7 cellular contexts compared by ENCODE assay signal in the genomic region with DNA sequence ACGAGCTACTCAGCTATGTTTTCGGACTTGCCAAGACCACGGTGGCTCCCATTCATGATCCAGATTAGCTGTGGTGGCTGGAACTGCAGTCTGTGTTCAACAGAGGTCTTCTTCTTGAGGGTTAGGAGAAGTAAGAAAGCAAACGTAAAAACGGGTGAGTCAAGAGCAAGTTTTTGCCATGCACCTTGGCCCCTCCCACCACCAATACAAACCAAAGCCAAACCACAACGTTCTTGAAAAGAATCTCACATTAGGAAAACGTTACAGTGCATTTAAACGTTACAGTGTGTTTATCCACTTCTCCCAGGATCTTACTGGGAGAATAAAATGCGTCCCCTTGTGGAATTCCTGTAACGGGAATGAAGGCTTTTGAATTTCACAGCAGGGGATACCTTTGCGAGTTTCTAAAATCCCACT. TPM values are rescaled to one million over a fixed set of nuclear protein-coding genes. Genes with fewer than 3 reads are reported as not detected.
A peak's percentile ranks its signal among the peaks of the same experiment; 100 is the strongest.
DNase-seq lines count a peak whose midpoint lies in the region; ATAC-seq, FAIRE-seq and TF ChIP-seq lines count a peak whose summit lies in the region.

No MANE protein-coding gene starts in this region.

- H3K4me1 Mint-ChIP-seq in T-cell = peaks cover 37 to 53% (median 46%) of the 10 kb centered on the region in 3 donors
- H3K4me1 Mint-ChIP-seq in astrocyte (ENCODE audit: low read depth, unreplicated experiment) = peaks cover 5% of the 10 kb centered on the region

- peak overlapping the region; percentile 98 for H3K4me2 ChIP-seq in astrocyte (ENCODE audit: low read length)

- H4K20me1 ChIP-seq in astrocyte (ENCODE audit: insufficient read depth, low read length) = no peaks in the 10 kb centered on the region

- no peak for FAIRE-seq in astrocyte (lab: Jason Lieb, UNC)

- no peaks in the 10 kb centered on the region for H3K27me3 Mint-ChIP-seq in T-cell
- H3K27me3 Mint-ChIP-seq in astrocyte (ENCODE audit: low read depth, unreplicated experiment) = no peaks in the 10 kb centered on the region

- peaks cover 10% of the 10 kb centered on the region; the same call in 1 of the 2 replicates for H3K4me1 ChIP-seq in HEK293 (ENCODE audit: control insufficient read depth, insufficient read depth, low read length)
- H3K4me1 ChIP-seq in astrocyte (ENCODE audit: insufficient read depth, low read length) = peaks cover 7% of the 10 kb centered on the region

- no peaks in the 10 kb centered on the region for H3K9me3 ChIP-seq in HEK293 (ENCODE audit: control insufficient read depth, insufficient read depth, low read depth, low read length)
- no peaks in the 10 kb centered on the region for H3K9me3 ChIP-seq in astrocyte (ENCODE audit: insufficient read depth, low read depth, low read length)

- peak overlapping the region; percentile 77; the same call in 1 of the 2 replicates for H3K27ac ChIP-seq in HEK293 (ENCODE audit: extremely low read depth, low read depth, low read length)
- peak overlapping the region; percentile 90 for H3K27ac ChIP-seq in astrocyte (ENCODE audit: low read depth, low read length)

- POLR2A ChIA-PET in HEK293 (lab: Yijun Ruan, JAX) = interaction anchor here (0.9 to 1.2 kb wide), 5 partner anchors 9 to 462 kb away, joined by 3 to 4 read pairs (median 3); no protein-coding TSS in a partner anchor
- POLR2A ChIA-PET in T-cell (lab: Charles Lee) = interaction anchor here in 1 of 2 donors (0.5 to 1.1 kb wide), 5 partner anchors 21 to 446 kb away, joined by 3 to 7 read pairs (median 4); no protein-coding TSS in a partner anchor

- H3K4me3 ChIP-seq in HEK293 (ENCODE audit: low read depth, low read length) (peak overlapping the region; percentile 100), astrocyte (ENCODE audit: insufficient read depth, low read depth, low read length) (peak overlapping the region; percentile 94)

- DNase-seq in T-cell (peak; percentile 23 to 72 (median 58)), astrocyte (ENCODE audit: low read depth) (peak; percentile 89), islet precursor cell (peak; percentile 61)
- peak; percentile 32 to 49 for DNase-seq in stimulated activated CD4-positive, alpha-beta T cell treated with anti-CD3 and anti-CD28 coated beads, Interleukin-2, amount 100 ng/mL, for 48 hours

- H3K36me3 ChIP-seq in HEK293 (ENCODE audit: control insufficient read depth in 2 of 2, insufficient read depth in 1 of 2, low read length in 2 of 2) = no peaks in the 10 kb centered on the region
- H3K36me3 ChIP-seq in astrocyte (ENCODE audit: insufficient read depth, low read length) = no peaks in the 10 kb centered on the region

- CTCF ChIA-PET in HEK293 (lab: Yijun Ruan, JAX) (interaction anchor here (0.6 to 5.2 kb wide), 9 partner anchors 21 to 460 kb away, joined by 3 to 37 read pairs (median 4); no protein-coding TSS in a partner anchor), T-cell (lab: Charles Lee) (interaction anchor here (0.6 to 5.5 kb wide), 23 partner anchors 10 to 460 kb away, joined by 3 to 78 read pairs (median 3); a partner anchor contains a TSS)

- no peaks in the 10 kb centered on the region for H3K36me3 Mint-ChIP-seq in T-cell
- no peaks in the 10 kb centered on the region for H3K36me3 Mint-ChIP-seq in astrocyte (ENCODE audit: low read depth, unreplicated experiment)

- peak overlapping the region; percentile 96 for H3K9ac ChIP-seq in astrocyte (ENCODE audit: low read length)

- H3K9me3 Mint-ChIP-seq in T-cell = no peaks in the 10 kb centered on the region
- H3K9me3 Mint-ChIP-seq in astrocyte (ENCODE audit: unreplicated experiment) = no peaks in the 10 kb centered on the region

- H3K27ac Mint-ChIP-seq in T-cell (peak overlapping the region; percentile 94 to 95), astrocyte (ENCODE audit: unreplicated experiment) (peak overlapping the region; percentile 94)

- H3K79me2 ChIP-seq in astrocyte (ENCODE audit: insufficient read depth, low read length) = peaks cover 11% of the 10 kb centered on the region

- peak overlapping the region; percentile 99 for H2AFZ ChIP-seq in astrocyte (ENCODE audit: low read depth, low read length)

- H3K4me3 Mint-ChIP-seq in T-cell (peak overlapping the region; percentile 96 to 98 (median 96)), astrocyte (ENCODE audit: unreplicated experiment) (peak overlapping the region; percentile 99)

- peak; percentile 10 to 26 (median 16) for ATAC-seq in T-cell (replicated peaks in 1 of 4)
- ATAC-seq in GM19463 (IDR thresholded peaks at IDR 0.05; ENCODE audit: unreplicated experiment) = no peak
- no peak for ATAC-seq in HG03521 (IDR thresholded peaks at IDR 0.05; ENCODE audit: unreplicated experiment)

- TF ChIP-seq CTCF in HEK293 (tag by site-specific recombination; IDR thresholded peaks at IDR 0.05) (peak; percentile 61; the same call in 1 of the 2 replicates), astrocyte (IDR thresholded peaks at IDR 0.05; ENCODE audit: insufficient read depth, low read depth, low read length) (peak; percentile 10)

- no peaks in the 10 kb centered on the region for H3K27me3 ChIP-seq in astrocyte (ENCODE audit: insufficient read depth, low read length)

TF ChIP-seq in HEK293, 187 proteins besides CTCF, POLR2A, EP300 and RAD21:
- TF ChIP-seq SP7 (tag by site-specific recombination; IDR thresholded peaks at IDR 0.05) = no peak
- no peak for TF ChIP-seq SALL2 (tag by site-specific recombination; IDR thresholded peaks at IDR 0.05; ENCODE audit: borderline replicate concordance)
- no peak for TF ChIP-seq ZBTB1 (tag by site-specific recombination; IDR thresholded peaks at IDR 0.05)
- TF ChIP-seq ZEB2 (tag by site-specific recombination; IDR thresholded peaks at IDR 0.05) = no peak
- no peak for TF ChIP-seq GLI4 (tag by site-specific recombination; IDR thresholded peaks at IDR 0.05)
- no peak for TF ChIP-seq HOXD13 (CRISPR knock-in tag; IDR thresholded peaks at IDR 0.05; ENCODE audit: borderline replicate concordance)
- no peak for TF ChIP-seq ZNF350 (tag by site-specific recombination; IDR thresholded peaks at IDR 0.05)
- TF ChIP-seq HOXC10 (CRISPR knock-in tag; IDR thresholded peaks at IDR 0.05) = no peak
- no peak for TF ChIP-seq ZNF426 (tag by site-specific recombination; IDR thresholded peaks at IDR 0.05)
- TF ChIP-seq ZNF548 (tag by site-specific recombination; IDR thresholded peaks at IDR 0.05) = no peak
- no peak for TF ChIP-seq ZFP41 (tag by site-specific recombination; IDR thresholded peaks at IDR 0.05; ENCODE audit: borderline replicate concordance)
- TF ChIP-seq ZNF473 (tag by site-specific recombination; IDR thresholded peaks at IDR 0.05) = no peak
- no peak for TF ChIP-seq SP2 (tag by site-specific recombination; IDR thresholded peaks at IDR 0.05)
- no peak for TF ChIP-seq KLF9 (tag by site-specific recombination; IDR thresholded peaks at IDR 0.05; ENCODE audit: low read depth)
- TF ChIP-seq ZNF221 (tag by site-specific recombination; IDR thresholded peaks at IDR 0.05; ENCODE audit: borderline replicate concordance) = no peak
- TF ChIP-seq KLF7 (tag by site-specific recombination; IDR thresholded peaks at IDR 0.05; ENCODE audit: borderline replicate concordance) = no peak
- no peak for TF ChIP-seq ZNF596 (tag by site-specific recombination; IDR thresholded peaks at IDR 0.05)
TF ChIP-seq in HEK293: peak in this region for 0.

RNA-seq across cellular contexts. Expression of a gene that starts 0.7 kb away (rescaled TPM):
- total RNA-seq in T-cell = 1 to 10 TPM; 1.8 to 4.5 (median 4.5) TPM
- total RNA-seq in astrocyte = 0.54 and 0.55 TPM in 2 replicates

RNA-seq across cellular contexts. Expression of a gene that starts 1.0 kb away (rescaled TPM):
- total RNA-seq in T-cell (1 to 10 TPM; 4.3 to 6.1 (median 5.1) TPM), astrocyte (2.5 and 2.9 TPM in 2 replicates)

Comparison
In these comparisons a context has a peak if more than half of its experiments do, and no peak if none do; other contexts are left out.
1. ATAC-seq: peak in T-cell (4 of 4); none in GM19463 (single experiment) and HG03521 (single experiment).
2. Peak in every context shown above with its lines, with median percentiles within 50 percentile points of each other: DNase-seq.